29 cellular contexts compared by ENCODE assay signal in genomic region chr1:48889088-48889487, GRCh38.
DNase-seq lines count a peak whose midpoint lies in the region.
"Had no signal": no experiment of that assay in that cellular context is flagged by ENCODE, and none has a peak within 500 bp of the region (broad histone marks: within the 10 kb centered on the region; RNA-seq: fewer than 3 reads in every experiment).

No MANE protein-coding gene starts in this region.

- no peak overlapping the region for H3K27ac Mint-ChIP-seq in immature natural killer cell
- H3K27ac Mint-ChIP-seq: activated naive CD4-positive, alpha-beta T cell treated with anti-CD3 and anti-CD28 coated beads, Interleukin-2, amount 50 U/mL, for 24 hours; brain; natural killer cell had no signal

- peaks cover 0 to 4% (median 3%) of the 10 kb centered on the region in 3 donors for H3K27me3 Mint-ChIP-seq in immature natural killer cell (ENCODE audit: low read depth in 3 of 3)
- H3K27me3 Mint-ChIP-seq: brain had no signal

- no peaks in the 10 kb centered on the region for H3K36me3 Mint-ChIP-seq in immature natural killer cell
- H3K36me3 Mint-ChIP-seq: activated naive CD4-positive, alpha-beta T cell treated with anti-CD3 and anti-CD28 coated beads, Interleukin-2, amount 50 U/mL, for 24 hours; brain; natural killer cell had no signal

- H3K4me1 Mint-ChIP-seq in immature natural killer cell: no peaks in the 10 kb centered on the region
- H3K4me1 Mint-ChIP-seq: activated naive CD4-positive, alpha-beta T cell treated with anti-CD3 and anti-CD28 coated beads, Interleukin-2, amount 50 U/mL, for 24 hours; natural killer cell had no signal

- DNase-seq in DMS153 treated with DMSO at 0.1 percent for 48 hours (lab: John Stamatoyannopoulos, UW; ENCODE audit: unreplicated experiment) (peak; percentile 56), NCI-H146 treated with DMSO at 0.1 percent for 48 hours (lab: John Stamatoyannopoulos, UW; ENCODE audit: unreplicated experiment) (peak; percentile 59), NCI-H69 (lab: John Stamatoyannopoulos, UW) (peak; percentile 94), left kidney (ENCODE audit: low read depth, low spot score) (peak; percentile 18), GM03348 (ENCODE audit: low spot score) (no peak), OCI-M2 (lab: John Stamatoyannopoulos, UW; ENCODE audit: unreplicated experiment) (no peak), immature natural killer cell (no peak)
- DNase-seq: activated CD4-positive, alpha-beta T cell treated with anti-CD3 and anti-CD28 coated beads for 48 hours; activated CD8-positive, alpha-beta memory T cell treated with anti-CD3 and anti-CD28 coated beads for 24 hours; activated T-cell treated with anti-CD3 and anti-CD28 coated beads for 4 hours; amniotic stem cell; cerebellar nuclear complex; heart left ventricle; kidney glomerular epithelial cell; mucosa of descending colon; natural killer cell; NCI-H2029 treated with DMSO at 0.1 percent for 48 hours; NCI-H526; occipital lobe; psoas muscle; SHP77 treated with DMSO at 0.1 percent for 48 hours; stimulated activated CD4-positive, alpha-beta T cell treated with anti-CD3 and anti-CD28 coated beads, Interleukin-12 subunit alpha, Interleukin-12 subunit beta, amount 100 ng/mL, for 4 hours; stimulated activated CD4-positive, alpha-beta T cell treated with anti-CD3 and anti-CD28 coated beads, Interleukin-2, amount 100 ng/mL, for 48 hours; stomach; SW 1271; T1000; thyroid gland had no signal

- H3K4me3 Mint-ChIP-seq in immature natural killer cell: no peak overlapping the region
- H3K4me3 Mint-ChIP-seq: activated naive CD4-positive, alpha-beta T cell treated with anti-CD3 and anti-CD28 coated beads, Interleukin-2, amount 50 U/mL, for 24 hours; brain; natural killer cell had no signal

- H3K9me3 Mint-ChIP-seq in immature natural killer cell: peaks cover 0 to 4% (median 0%) of the 10 kb centered on the region in 6 donors
- H3K9me3 Mint-ChIP-seq: activated naive CD4-positive, alpha-beta T cell treated with anti-CD3 and anti-CD28 coated beads, Interleukin-2, amount 50 U/mL, for 24 hours; brain had no signal

Comparison
In these comparisons a context has a peak if more than half of its experiments do, and no peak if none do; other contexts are left out.
1. DNase-seq: peak in DMS153 treated with DMSO at 0.1 percent for 48 hours (single experiment), NCI-H146 treated with DMSO at 0.1 percent for 48 hours (single experiment), NCI-H69 (single experiment) and left kidney (single experiment); none in GM03348 (single experiment), OCI-M2 (single experiment) and immature natural killer cell (0 of 3).